13 cellular contexts compared by ENCODE assay signal in genomic region chr13:105611424-105611823, GRCh38.
DNase-seq lines count a peak whose midpoint lies in the region; ATAC-seq and TF ChIP-seq lines count a peak whose summit lies in the region.
"Had no signal": no experiment of that assay in that cellular context is flagged by ENCODE, and none has a peak within 500 bp of the region (broad histone marks: within the 10 kb centered on the region; RNA-seq: fewer than 3 reads in every experiment).

No MANE protein-coding gene starts in this region.

- H3K27me3 ChIP-seq in thoracic aorta (replicated peaks; ENCODE audit: insufficient read depth): no peaks in the 10 kb centered on the region
- no peaks in the 10 kb centered on the region for H3K27me3 ChIP-seq in MG63

- H3K4me3 ChIP-seq in thoracic aorta (peak overlapping the region; percentile 37), MG63 (no peak overlapping the region)

- DNase-seq in HT1080 (ENCODE audit: low read depth) (peak; percentile 46), chondrocyte (ENCODE audit: low spot score) (no peak), iris pigment epithelial cell (ENCODE audit: low read depth) (peak; percentile 91), thoracic aorta (ENCODE audit: low spot score) (no peak), NCI-H1417 (lab: John Stamatoyannopoulos, UW) (no peak), MG63 (no peak)
- DNase-seq: activated naive CD8-positive, alpha-beta T cell treated with anti-CD3 and anti-CD28 coated beads, Interleukin-2, amount 50 U/mL, for 24 hours; effector memory CD8-positive, alpha-beta T cell; H7; NCI-H1092 treated with DMSO at 0.1 percent for 48 hours; NCI-H526 had no signal

- H3K27ac ChIP-seq in thoracic aorta: no peak overlapping the region

- H3K9me3 ChIP-seq in thoracic aorta (no peaks in the 10 kb centered on the region), MG63 (no peaks in the 10 kb centered on the region)

- TF ChIP-seq CTCF in chondrocyte (IDR thresholded peaks at IDR 0.05) (no peak), thoracic aorta (IDR thresholded peaks at IDR 0.05) (no peak)

- peaks cover 9 to 17% of the 10 kb centered on the region in 2 donors for H3K4me1 ChIP-seq in thoracic aorta (ENCODE audit: control insufficient read depth in 1 of 2, low read depth in 2 of 2)

- H3K4me3 Mint-ChIP-seq in chondrocyte (ENCODE audit: unreplicated experiment): peak overlapping the region; percentile 49
- H3K4me3 Mint-ChIP-seq: activated naive CD8-positive, alpha-beta T cell treated with anti-CD3 and anti-CD28 coated beads, Interleukin-2, amount 50 U/mL, for 24 hours; effector memory CD8-positive, alpha-beta T cell had no signal

- H3K36me3 ChIP-seq in thoracic aorta: no peaks in the 10 kb centered on the region
- H3K36me3 ChIP-seq in MG63: no peaks in the 10 kb centered on the region

- no peaks in the 10 kb centered on the region for H3K36me3 Mint-ChIP-seq in chondrocyte (ENCODE audit: low read depth)

- H3K27me3 Mint-ChIP-seq in chondrocyte (ENCODE audit: low read depth): no peaks in the 10 kb centered on the region
- H3K27me3 Mint-ChIP-seq: activated naive CD8-positive, alpha-beta T cell treated with anti-CD3 and anti-CD28 coated beads, Interleukin-2, amount 50 U/mL, for 24 hours; effector memory CD8-positive, alpha-beta T cell had no signal

- ATAC-seq in thoracic aorta (ENCODE audit: insufficient number of reproducible peaks, low FRiP score, low read depth) (no peak), HG02852 (IDR thresholded peaks at IDR 0.05; ENCODE audit: unreplicated experiment) (no peak)
- ATAC-seq: activated naive CD8-positive, alpha-beta T cell treated with anti-CD3 and anti-CD28 coated beads, Interleukin-2, amount 50 U/mL, for 24 hours; effector memory CD8-positive, alpha-beta T cell; sciatic nerve had no signal

- H3K4me1 Mint-ChIP-seq in chondrocyte (ENCODE audit: low read depth): peaks cover 69% of the 10 kb centered on the region
- H3K4me1 Mint-ChIP-seq: activated naive CD8-positive, alpha-beta T cell treated with anti-CD3 and anti-CD28 coated beads, Interleukin-2, amount 50 U/mL, for 24 hours had no signal

- H3K9me3 Mint-ChIP-seq in chondrocyte (ENCODE audit: low read depth): no peaks in the 10 kb centered on the region
- H3K9me3 Mint-ChIP-seq: activated naive CD8-positive, alpha-beta T cell treated with anti-CD3 and anti-CD28 coated beads, Interleukin-2, amount 50 U/mL, for 24 hours had no signal

- peak overlapping the region; percentile 71 for H3K27ac Mint-ChIP-seq in chondrocyte (ENCODE audit: unreplicated experiment)
- H3K27ac Mint-ChIP-seq: activated naive CD8-positive, alpha-beta T cell treated with anti-CD3 and anti-CD28 coated beads, Interleukin-2, amount 50 U/mL, for 24 hours; effector memory CD8-positive, alpha-beta T cell had no signal

Comparison
In these comparisons a context has a peak if more than half of its experiments do, and no peak if none do; other contexts are left out.
1. DNase-seq: peak in HT1080 (single experiment) and iris pigment epithelial cell (single experiment); none in chondrocyte (single experiment), thoracic aorta (single experiment), NCI-H1417 (0 of 3) and MG63 (single experiment).